In genomic region chr5:1294839-1295649, GRCh38 we compare ENCODE assay signal across 8 cellular contexts. TPM values are rescaled to one million over a fixed set of nuclear protein-coding genes. Genes with fewer than 3 reads are reported as not detected.
DNase-seq lines count a peak whose midpoint lies in the region; ATAC-seq and TF ChIP-seq lines count a peak whose summit lies in the region.

Gene TERT, minus strand, starts transcription at chr5:1295068. Its CDS starts 79 bp downstream, at chr5:1294989.

- 6 to 38% (median 15%) methylated on average over 12 to 102 of the region's 102 CpGs for WGBS in stomach, 5 donors

- H3K27me3 ChIP-seq in Peyer's patch (peaks cover 0 to 6% of the 10 kb centered on the region in 2 donors), stomach (peaks cover 6 to 78% (median 25%) of the 10 kb centered on the region in 3 donors)

- H3K4me1 Mint-ChIP-seq in activated T-helper 17 cell treated with anti-CD3 and anti-CD28 coated beads, Interleukin-2, amount 50 U/mL, for 72 hours = no peaks in the 10 kb centered on the region

- TF ChIP-seq POLR2A in Peyer's patch (IDR thresholded peaks at IDR 0.05) (no peak), stomach (IDR thresholded peaks at IDR 0.05) (no peak)

- no peaks in the 10 kb centered on the region for H3K36me3 Mint-ChIP-seq in activated T-helper 17 cell treated with anti-CD3 and anti-CD28 coated beads, Interleukin-2, amount 50 U/mL, for 72 hours (ENCODE audit: low read depth)

- H3K36me3 ChIP-seq in Peyer's patch (no peaks in the 10 kb centered on the region), stomach (no peaks in the 10 kb centered on the region)

- TF ChIP-seq CTCF in GM12864 (IDR thresholded peaks at IDR 0.05; ENCODE audit: low read depth, low read length, missing control alignments) = no peak
- no peak for TF ChIP-seq CTCF in Peyer's patch (IDR thresholded peaks at IDR 0.05)
- TF ChIP-seq CTCF in stomach (IDR thresholded peaks at IDR 0.05) = no peak

- no peak for DNase-seq in GM12864 (ENCODE audit: low read depth)
- DNase-seq in Peyer's patch = peak; percentile 49 to 69 (median 66)
- peak; percentile 12 for DNase-seq in myocyte (ENCODE audit: low read depth)
- peak; percentile 57 for DNase-seq in stomach
- DNase-seq in Ammon's horn (ENCODE audit: low spot score) = no peak

- H3K27me3 Mint-ChIP-seq in activated T-helper 17 cell treated with anti-CD3 and anti-CD28 coated beads, Interleukin-2, amount 50 U/mL, for 72 hours = no peaks in the 10 kb centered on the region

- no peak within 1 kb of the TSS for H3K27ac Mint-ChIP-seq in activated T-helper 17 cell treated with anti-CD3 and anti-CD28 coated beads, Interleukin-2, amount 50 U/mL, for 72 hours

- intact Hi-C loops in stomach (cut with DNase I; ENCODE audit: low total_unique reads) = no loop called here

- no peak for TF ChIP-seq EP300 in stomach (IDR thresholded peaks at IDR 0.05)

- H3K27ac ChIP-seq in Peyer's patch = no peak within 1 kb of the TSS
- no peak within 1 kb of the TSS for H3K27ac ChIP-seq in stomach

- H3K4me1 ChIP-seq in Peyer's patch (peaks cover 0 to 15% (median 9%) of the 10 kb centered on the region in 4 donors), stomach (peaks cover 10 to 25% (median 22%) of the 10 kb centered on the region in 4 donors)

- H3K9me3 ChIP-seq in Peyer's patch = no peaks in the 10 kb centered on the region
- H3K9me3 ChIP-seq in stomach = no peaks in the 10 kb centered on the region

- no peaks in the 10 kb centered on the region for H3K9me3 Mint-ChIP-seq in activated T-helper 17 cell treated with anti-CD3 and anti-CD28 coated beads, Interleukin-2, amount 50 U/mL, for 72 hours

- H3K4me3 ChIP-seq in GM12864 (ENCODE audit: low read depth, low read length) = peak within 1 kb of the TSS; percentile 37; the same call in 1 of the 2 replicates
- peak within 1 kb of the TSS in 2 of 4 donors; percentile 30 to 40 for H3K4me3 ChIP-seq in Peyer's patch
- peak within 1 kb of the TSS; percentile 25 to 35 (median 28) for H3K4me3 ChIP-seq in stomach

- ATAC-seq in activated T-helper 17 cell treated with anti-CD3 and anti-CD28 coated beads, Interleukin-2, amount 50 U/mL, for 72 hours (replicated peaks) = peak; percentile 81
- ATAC-seq in GM21717 (IDR thresholded peaks at IDR 0.05; ENCODE audit: unreplicated experiment) (no peak), HG02970 (IDR thresholded peaks at IDR 0.05; ENCODE audit: low FRiP score, unreplicated experiment) (no peak)

- H3K4me3 Mint-ChIP-seq in activated T-helper 17 cell treated with anti-CD3 and anti-CD28 coated beads, Interleukin-2, amount 50 U/mL, for 72 hours = peak within 1 kb of the TSS; percentile 49

RNA-seq across cellular contexts. Expression of gene TERT, which starts in this region (rescaled TPM):
- total RNA-seq in Peyer's patch (1 to 10 TPM in 3 of 4 donors, under 1 TPM in 1; 0.70 to 6.6 (median 1.6) TPM), myocyte (165 and 184 TPM in 2 replicates), stomach (1 to 10 TPM in 1 of 5 donors, under 1 TPM in 1, not detected in 3; 0.37 to 4.0 TPM)
- total RNA-seq in activated T-helper 17 cell treated with anti-CD3 and anti-CD28 coated beads, Interleukin-2, amount 50 U/mL, for 72 hours = 1 to 10 TPM; 4.6 to 9.1 TPM
- polyA plus RNA-seq in myocyte (2012) = 158 TPM
- polyA plus RNA-seq in stomach = under 1 TPM in 2 of 3 donors, not detected in 1; 0.19 to 0.40 TPM

Comparison
In these comparisons a context has a peak if more than half of its experiments do, and no peak if none do; other contexts are left out.
1. RNA of gene TERT (total RNA-seq): 165 to 184 TPM in myocyte; 4.6 to 9.1 TPM in activated T-helper 17 cell treated with anti-CD3 and anti-CD28 coated beads, Interleukin-2, amount 50 U/mL, for 72 hours, 0.70 to 6.6 TPM in Peyer's patch and 0.37 to 4.0 TPM in stomach; every median in the first group is over 10 times any median in the second.
2. DNase-seq: peak in Peyer's patch (3 of 3), myocyte (single experiment) and stomach (single experiment); none in GM12864 (single experiment) and Ammon's horn (single experiment).